In genomic region chr3:49607105-49607591, GRCh38 we compare ENCODE assay signal across 15 cellular contexts. TPM values are rescaled to one million over a fixed set of nuclear protein-coding genes. Genes with fewer than 3 reads are reported as not detected.
DNase-seq lines count a peak whose midpoint lies in the region; ATAC-seq and TF ChIP-seq lines count a peak whose summit lies in the region.
"Had no signal": no experiment of that assay in that cellular context is flagged by ENCODE, and none has a peak within 500 bp of the region (broad histone marks: within the 10 kb centered on the region; RNA-seq: fewer than 3 reads in every experiment).

No MANE protein-coding gene starts in this region.

- POLR2A ChIA-PET in RWPE1 (lab: Yijun Ruan, JAX; ENCODE audit: low non-redundant PET): no interaction called here

- no peak overlapping the region for H3K4me3 ChIP-seq in fibroblast of the aortic adventitia (ENCODE audit: low read depth, low read length)
- H3K4me3 ChIP-seq: BLaER1 treated with 17β-estradiol and CSF1 and Interleukin-3, amounts not matched to agents 10 nM and 100 nM; breast epithelium had no signal

- peak; percentile 17 for DNase-seq in D341Med (ENCODE audit: low spot score)
- DNase-seq in RWPE1 (ENCODE audit: low spot score): peak; percentile 19
- peak; percentile 43 for DNase-seq in fibroblast of the aortic adventitia (ENCODE audit: low read depth)
- peak; percentile 73 for DNase-seq in posterior vena cava (ENCODE audit: low spot score)
- DNase-seq in NCI-H2227 (lab: John Stamatoyannopoulos, UW; ENCODE audit: unreplicated experiment): no peak
- DNase-seq in NCI-H187 (lab: John Stamatoyannopoulos, UW): no peak
- DNase-seq: activated CD4-positive, alpha-beta T cell treated with anti-CD3 and anti-CD28 coated beads for 48 hours; activated effector memory CD4-positive, alpha-beta T cell treated with Interleukin-2 at 50 U/mL for 16 hours; NCI-H2171; stimulated activated CD4-positive, alpha-beta T cell treated with anti-CD3 and anti-CD28 coated beads, Interleukin-1b, Interleukin-23, amount 100 ng/mL, for 48 hours had no signal

- no peak for ATAC-seq in HG02870 (IDR thresholded peaks at IDR 0.05; ENCODE audit: unreplicated experiment)
- no peak for ATAC-seq in HG03108 (IDR thresholded peaks at IDR 0.05; ENCODE audit: unreplicated experiment)

- CTCF ChIA-PET in RWPE1 (lab: Yijun Ruan, JAX): no interaction called here

- intact Hi-C loops in posterior vena cava (cut with DNase I): no loop called here

- H3K27ac ChIP-seq in RWPE1: peak overlapping the region; percentile 76
- H3K27ac ChIP-seq: BLaER1 treated with 17β-estradiol and CSF1 and Interleukin-3, amounts not matched to agents 10 nM and 100 nM; breast epithelium; parathyroid adenoma had no signal

- TF ChIP-seq CTCF in RWPE1 (conservative IDR thresholded peaks at IDR 0.05; ENCODE audit: low read depth): no peak
- no peak for TF ChIP-seq CTCF in fibroblast of the aortic adventitia (IDR thresholded peaks at IDR 0.05; ENCODE audit: insufficient read depth, low read length)

RNA-seq across cellular contexts. Expression of gene BSN, which starts 52.9 kb away (rescaled TPM):
- 0.08 and 0.27 TPM in 2 replicates for total RNA-seq in fibroblast of the aortic adventitia (ENCODE audit: low replicate concordance)
- total RNA-seq in posterior vena cava: under 1 TPM; 0.42 to 0.48 TPM

Comparison
In these comparisons a context has a peak if more than half of its experiments do, and no peak if none do; other contexts are left out.
1. DNase-seq: peak in D341Med (single experiment), RWPE1 (single experiment), fibroblast of the aortic adventitia (single experiment) and posterior vena cava (single experiment); none in NCI-H2227 (single experiment) and NCI-H187 (0 of 2).